Comparison of ENCODE assay signal across 18 cellular contexts in the genomic region with DNA sequence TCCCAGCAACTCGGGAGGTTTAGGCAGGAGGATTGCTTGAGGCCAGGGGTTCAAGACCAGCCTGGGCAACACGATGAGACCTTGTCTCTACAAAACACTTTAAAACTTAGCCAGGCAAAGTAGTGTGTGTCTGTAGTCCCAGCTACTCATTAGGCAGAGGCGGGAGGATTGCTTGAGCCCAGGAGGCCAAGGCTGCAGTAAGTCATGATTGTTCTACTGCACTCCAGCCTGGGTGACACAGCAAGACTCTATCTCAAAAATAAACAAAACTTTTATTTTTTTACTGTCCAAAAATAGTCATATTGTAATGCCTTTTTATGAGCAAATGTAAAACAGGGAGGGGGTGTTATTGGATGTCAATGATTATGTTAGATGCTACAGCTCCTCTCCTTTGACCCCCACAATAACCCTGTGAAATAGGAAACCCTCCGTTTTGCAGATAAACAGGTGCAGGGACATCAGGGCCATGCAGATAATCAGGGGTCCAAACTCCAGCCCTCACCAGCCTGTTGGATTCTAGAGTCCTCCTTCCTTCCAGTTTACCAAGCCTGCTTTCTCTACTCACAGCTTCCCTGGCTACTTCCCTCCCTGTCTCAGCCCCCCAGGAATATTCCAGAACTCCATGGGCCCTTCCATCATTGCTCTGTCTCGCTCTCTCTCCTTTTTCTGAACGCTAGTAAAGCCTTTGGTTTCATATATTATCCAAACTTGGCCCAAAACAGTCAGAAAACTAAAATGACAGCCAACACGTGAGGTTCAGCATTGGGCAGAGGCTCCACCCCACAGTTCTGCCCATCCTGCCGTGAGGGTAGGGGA. TPM values are rescaled to one million over a fixed set of nuclear protein-coding genes. Genes with fewer than 3 reads are reported as not detected.
DNase-seq lines count a peak whose midpoint lies in the region; ATAC-seq and TF ChIP-seq lines count a peak whose summit lies in the region.
"Had no signal": no experiment of that assay in that cellular context is flagged by ENCODE, and none has a peak within 500 bp of the region (broad histone marks: within the 10 kb centered on the region; RNA-seq: fewer than 3 reads in every experiment).

No MANE protein-coding gene starts in this region.

- H3K27me3 ChIP-seq in MG63 (no peaks in the 10 kb centered on the region), thoracic aorta (replicated peaks; ENCODE audit: insufficient read depth) (no peaks in the 10 kb centered on the region)
- H3K27me3 ChIP-seq: SJCRH30 had no signal

- no peaks in the 10 kb centered on the region for H3K36me3 Mint-ChIP-seq in chondrocyte (ENCODE audit: low read depth)

- peaks cover 20 to 25% of the 10 kb centered on the region in 2 donors for H3K4me1 ChIP-seq in thoracic aorta (ENCODE audit: control insufficient read depth in 1 of 2, low read depth in 2 of 2)
- H3K4me1 ChIP-seq: SJCRH30 had no signal

- H3K27me3 Mint-ChIP-seq in chondrocyte (ENCODE audit: low read depth), result no peaks in the 10 kb centered on the region

- peak overlapping the region; percentile 37 to 71 for H3K27ac ChIP-seq in thoracic aorta
- H3K27ac ChIP-seq: C4-2B, HL-60, PC-9, SJCRH30 had no signal

- intact Hi-C loops in posterior cingulate gyrus (cut with DNase I), result no loop called here

- peak overlapping the region; percentile 76 for H3K27ac Mint-ChIP-seq in chondrocyte (ENCODE audit: unreplicated experiment)

- no peak for TF ChIP-seq CTCF in chondrocyte (IDR thresholded peaks at IDR 0.05)
- no peak for TF ChIP-seq CTCF in foreskin fibroblast (IDR thresholded peaks at IDR 0.05; ENCODE audit: low read depth, low read length)
- no peak for TF ChIP-seq CTCF in thoracic aorta (IDR thresholded peaks at IDR 0.05)

- H3K36me3 ChIP-seq in MG63, result no peaks in the 10 kb centered on the region
- no peaks in the 10 kb centered on the region for H3K36me3 ChIP-seq in thoracic aorta
- H3K36me3 ChIP-seq: SJCRH30 had no signal

- no peak overlapping the region for H3K4me3 ChIP-seq in MG63
- H3K4me3 ChIP-seq in foreskin fibroblast (ENCODE audit: low read depth in 1 of 2, low read length in 2 of 2), result no peak overlapping the region
- peak overlapping the region; percentile 19 for H3K4me3 ChIP-seq in thoracic aorta
- H3K4me3 ChIP-seq: PC-9, SJCRH30 had no signal

- H3K4me3 Mint-ChIP-seq in chondrocyte (ENCODE audit: unreplicated experiment), result no peak overlapping the region

- ATAC-seq in thoracic aorta (ENCODE audit: insufficient number of reproducible peaks, low FRiP score, low read depth) (peak; percentile 61), GM18519 (IDR thresholded peaks at IDR 0.05; ENCODE audit: low FRiP score, unreplicated experiment) (no peak), GM21390 (IDR thresholded peaks at IDR 0.05; ENCODE audit: unreplicated experiment) (no peak)
- ATAC-seq: HCT116 had no signal

- no peaks in the 10 kb centered on the region for H3K9me3 Mint-ChIP-seq in chondrocyte (ENCODE audit: low read depth)

- H3K9me3 ChIP-seq in MG63 (no peaks in the 10 kb centered on the region), thoracic aorta (no peaks in the 10 kb centered on the region)
- H3K9me3 ChIP-seq: SJCRH30 had no signal

- DNase-seq in MG63 (peak; percentile 9), chondrocyte (ENCODE audit: low spot score) (no peak), foreskin fibroblast (peak; percentile 40 to 59), thoracic aorta (ENCODE audit: low spot score) (no peak), posterior cingulate gyrus (no peak)
- DNase-seq: DMS 273 treated with DMSO at 0.1 percent for 48 hours, MV-4-11, NCI-H1417 treated with DMSO at 0.1 percent for 48 hours, NCI-H2029 treated with DMSO at 0.1 percent for 48 hours, NCI-H2171 treated with DMSO at 0.1 percent for 48 hours, NCI-H774, PC-9 had no signal

- H3K4me1 Mint-ChIP-seq in chondrocyte (ENCODE audit: low read depth), result peaks cover 39% of the 10 kb centered on the region

RNA-seq across cellular contexts. Expression of a gene that starts 5.9 kb away (rescaled TPM):
- total RNA-seq in MG63 (2014; rRNA removed; shearing (Covaris generic); ENCODE audit: low replicate concordance), result 0.16 and 26.2 TPM in 2 replicates
- 1,189 to 1,311 TPM (median 1,232 TPM) in 3 replicates for total RNA-seq in chondrocyte
- total RNA-seq in thoracic aorta, result 1,000 to 10,000 TPM in 1 of 2 donors, 100 to 1,000 TPM in 1; 824 to 1,103 TPM
- total RNA-seq: PC-9 had no signal

Comparison
In these comparisons a context has a peak if more than half of its experiments do, and no peak if none do; other contexts are left out.
1. DNase-seq: peak in MG63 (single experiment) and foreskin fibroblast (2 of 2); none in chondrocyte (single experiment), thoracic aorta (single experiment) and posterior cingulate gyrus (0 of 10).
2. RNA of a gene that starts 5.9 kb away (total RNA-seq): 1,189 to 1,311 TPM in chondrocyte and 824 to 1,103 TPM in thoracic aorta; 0.16 to 26.2 TPM in MG63; every median in the first group is over 10 times any median in the second.